In the genomic region with DNA sequence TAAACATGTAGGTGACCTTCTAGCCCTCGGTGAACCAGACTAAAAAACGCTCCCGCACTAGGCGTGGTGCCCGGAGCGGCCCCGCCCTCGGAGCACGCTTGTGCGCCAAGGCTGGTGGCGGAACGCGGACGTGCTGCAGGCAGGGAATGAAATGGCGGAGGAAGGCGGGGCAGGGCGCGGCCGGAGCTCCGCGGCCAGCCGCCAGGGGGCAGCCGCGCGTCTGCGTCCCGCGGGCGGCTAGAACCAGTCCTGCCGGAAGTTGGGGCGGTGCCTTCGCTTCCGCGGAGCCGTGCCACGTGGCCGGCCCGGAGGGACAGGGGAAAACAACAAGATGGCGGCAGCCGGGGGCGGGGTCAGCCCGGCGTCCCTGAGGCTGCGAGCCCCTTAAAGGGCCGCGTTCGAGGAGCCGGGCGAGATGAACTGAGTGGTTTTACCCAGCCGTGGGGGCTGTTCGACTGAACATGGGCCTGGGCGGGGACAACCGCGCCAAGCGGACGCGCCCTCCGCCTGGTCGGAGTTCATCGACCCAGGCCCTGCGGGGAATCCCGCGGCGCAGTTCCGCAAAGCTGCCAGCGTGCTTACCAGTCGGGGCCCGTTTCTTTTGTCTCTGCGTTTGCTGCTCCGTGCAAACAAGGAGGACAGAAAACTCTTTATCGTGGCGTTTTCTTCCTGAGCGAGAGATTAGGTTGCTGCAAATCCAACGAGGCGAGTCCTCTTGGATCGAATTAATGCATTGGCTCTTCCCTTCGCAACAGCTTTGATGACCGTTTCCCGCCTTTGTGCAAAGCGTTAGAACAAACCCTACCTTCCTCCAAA, we compare ENCODE assay signal across 1 cellular context.
TF ChIP-seq lines count a peak whose summit lies in the region.

No MANE protein-coding gene starts in this region.

TF ChIP-seq in WTC11, 78 proteins besides CTCF, POLR2A, EP300 and RAD21 (continued from another document and continues in another):
- TF ChIP-seq, protein P1, sequence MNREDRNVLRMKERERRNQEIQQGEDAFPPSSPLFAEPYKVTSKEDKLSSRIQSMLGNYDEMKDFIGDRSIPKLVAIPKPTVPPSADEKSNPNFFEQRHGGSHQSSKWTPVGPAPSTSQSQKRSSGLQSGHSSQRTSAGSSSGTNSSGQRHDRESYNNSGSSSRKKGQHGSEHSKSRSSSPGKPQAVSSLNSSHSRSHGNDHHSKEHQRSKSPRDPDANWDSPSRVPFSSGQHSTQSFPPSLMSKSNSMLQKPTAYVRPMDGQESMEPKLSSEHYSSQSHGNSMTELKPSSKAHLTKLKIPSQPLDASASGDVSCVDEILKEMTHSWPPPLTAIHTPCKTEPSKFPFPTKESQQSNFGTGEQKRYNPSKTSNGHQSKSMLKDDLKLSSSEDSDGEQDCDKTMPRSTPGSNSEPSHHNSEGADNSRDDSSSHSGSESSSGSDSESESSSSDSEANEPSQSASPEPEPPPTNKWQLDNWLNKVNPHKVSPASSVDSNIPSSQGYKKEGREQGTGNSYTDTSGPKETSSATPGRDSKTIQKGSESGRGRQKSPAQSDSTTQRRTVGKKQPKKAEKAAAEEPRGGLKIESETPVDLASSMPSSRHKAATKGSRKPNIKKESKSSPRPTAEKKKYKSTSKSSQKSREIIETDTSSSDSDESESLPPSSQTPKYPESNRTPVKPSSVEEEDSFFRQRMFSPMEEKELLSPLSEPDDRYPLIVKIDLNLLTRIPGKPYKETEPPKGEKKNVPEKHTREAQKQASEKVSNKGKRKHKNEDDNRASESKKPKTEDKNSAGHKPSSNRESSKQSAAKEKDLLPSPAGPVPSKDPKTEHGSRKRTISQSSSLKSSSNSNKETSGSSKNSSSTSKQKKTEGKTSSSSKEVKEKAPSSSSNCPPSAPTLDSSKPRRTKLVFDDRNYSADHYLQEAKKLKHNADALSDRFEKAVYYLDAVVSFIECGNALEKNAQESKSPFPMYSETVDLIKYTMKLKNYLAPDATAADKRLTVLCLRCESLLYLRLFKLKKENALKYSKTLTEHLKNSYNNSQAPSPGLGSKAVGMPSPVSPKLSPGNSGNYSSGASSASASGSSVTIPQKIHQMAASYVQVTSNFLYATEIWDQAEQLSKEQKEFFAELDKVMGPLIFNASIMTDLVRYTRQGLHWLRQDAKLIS (CRISPR knock-in tag; IDR thresholded peaks at IDR 0.05; ENCODE audit: borderline replicate concordance) = no peak; the same call in 1 of the 2 replicates
- TF ChIP-seq, protein P2, sequence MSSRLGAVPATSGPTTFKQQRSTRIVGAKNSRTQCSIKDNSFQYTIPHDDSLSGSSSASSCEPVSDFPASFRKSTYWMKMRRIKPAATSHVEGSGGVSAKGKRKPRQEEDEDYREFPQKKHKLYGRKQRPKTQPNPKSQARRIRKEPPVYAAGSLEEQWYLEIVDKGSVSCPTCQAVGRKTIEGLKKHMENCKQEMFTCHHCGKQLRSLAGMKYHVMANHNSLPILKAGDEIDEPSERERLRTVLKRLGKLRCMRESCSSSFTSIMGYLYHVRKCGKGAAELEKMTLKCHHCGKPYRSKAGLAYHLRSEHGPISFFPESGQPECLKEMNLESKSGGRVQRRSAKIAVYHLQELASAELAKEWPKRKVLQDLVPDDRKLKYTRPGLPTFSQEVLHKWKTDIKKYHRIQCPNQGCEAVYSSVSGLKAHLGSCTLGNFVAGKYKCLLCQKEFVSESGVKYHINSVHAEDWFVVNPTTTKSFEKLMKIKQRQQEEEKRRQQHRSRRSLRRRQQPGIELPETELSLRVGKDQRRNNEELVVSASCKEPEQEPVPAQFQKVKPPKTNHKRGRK (CRISPR knock-in tag; IDR thresholded peaks at IDR 0.05; ENCODE audit: borderline replicate concordance) = 0 out of 2 replicates have a peak, but pooled peaks have one; percentile 60
- no peak; the same call in 1 of the 2 replicates for TF ChIP-seq CREB1 (CRISPR knock-in tag; IDR thresholded peaks at IDR 0.05)
- 0 out of 2 replicates have a peak, but pooled peaks have one; percentile 21 for TF ChIP-seq ZNF416 (CRISPR knock-in tag; IDR thresholded peaks at IDR 0.05)
- TF ChIP-seq, protein P3, sequence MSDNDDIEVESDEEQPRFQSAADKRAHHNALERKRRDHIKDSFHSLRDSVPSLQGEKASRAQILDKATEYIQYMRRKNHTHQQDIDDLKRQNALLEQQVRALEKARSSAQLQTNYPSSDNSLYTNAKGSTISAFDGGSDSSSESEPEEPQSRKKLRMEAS (CRISPR knock-in tag; IDR thresholded peaks at IDR 0.05) = peak; percentile 99
- no peak for TF ChIP-seq NR3C1 (CRISPR knock-in tag; conservative IDR thresholded peaks at IDR 0.05; ENCODE audit: low read depth)
- TF ChIP-seq TP53 (CRISPR knock-in tag; IDR thresholded peaks at IDR 0.05) = no peak
- TF ChIP-seq TCF7 (CRISPR knock-in tag; IDR thresholded peaks at IDR 0.05; ENCODE audit: low read depth) = 0 out of 2 replicates have a peak, but pooled peaks have one; percentile 54
- no peak for TF ChIP-seq IRF2 (CRISPR knock-in tag; IDR thresholded peaks at IDR 0.05; ENCODE audit: borderline replicate concordance, low read depth)
- no peak for TF ChIP-seq ZNF263 (CRISPR knock-in tag; IDR thresholded peaks at IDR 0.05; ENCODE audit: low read depth)
- TF ChIP-seq, protein P4, sequence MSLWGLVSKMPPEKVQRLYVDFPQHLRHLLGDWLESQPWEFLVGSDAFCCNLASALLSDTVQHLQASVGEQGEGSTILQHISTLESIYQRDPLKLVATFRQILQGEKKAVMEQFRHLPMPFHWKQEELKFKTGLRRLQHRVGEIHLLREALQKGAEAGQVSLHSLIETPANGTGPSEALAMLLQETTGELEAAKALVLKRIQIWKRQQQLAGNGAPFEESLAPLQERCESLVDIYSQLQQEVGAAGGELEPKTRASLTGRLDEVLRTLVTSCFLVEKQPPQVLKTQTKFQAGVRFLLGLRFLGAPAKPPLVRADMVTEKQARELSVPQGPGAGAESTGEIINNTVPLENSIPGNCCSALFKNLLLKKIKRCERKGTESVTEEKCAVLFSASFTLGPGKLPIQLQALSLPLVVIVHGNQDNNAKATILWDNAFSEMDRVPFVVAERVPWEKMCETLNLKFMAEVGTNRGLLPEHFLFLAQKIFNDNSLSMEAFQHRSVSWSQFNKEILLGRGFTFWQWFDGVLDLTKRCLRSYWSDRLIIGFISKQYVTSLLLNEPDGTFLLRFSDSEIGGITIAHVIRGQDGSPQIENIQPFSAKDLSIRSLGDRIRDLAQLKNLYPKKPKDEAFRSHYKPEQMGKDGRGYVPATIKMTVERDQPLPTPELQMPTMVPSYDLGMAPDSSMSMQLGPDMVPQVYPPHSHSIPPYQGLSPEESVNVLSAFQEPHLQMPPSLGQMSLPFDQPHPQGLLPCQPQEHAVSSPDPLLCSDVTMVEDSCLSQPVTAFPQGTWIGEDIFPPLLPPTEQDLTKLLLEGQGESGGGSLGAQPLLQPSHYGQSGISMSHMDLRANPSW (CRISPR knock-in tag; conservative IDR thresholded peaks at IDR 0.05; ENCODE audit: low read depth) = no peak
- no peak for TF ChIP-seq RORB (CRISPR knock-in tag; IDR thresholded peaks at IDR 0.05)
- no peak for TF ChIP-seq ZNF671 (CRISPR knock-in tag; IDR thresholded peaks at IDR 0.05)
- TF ChIP-seq, protein P5, sequence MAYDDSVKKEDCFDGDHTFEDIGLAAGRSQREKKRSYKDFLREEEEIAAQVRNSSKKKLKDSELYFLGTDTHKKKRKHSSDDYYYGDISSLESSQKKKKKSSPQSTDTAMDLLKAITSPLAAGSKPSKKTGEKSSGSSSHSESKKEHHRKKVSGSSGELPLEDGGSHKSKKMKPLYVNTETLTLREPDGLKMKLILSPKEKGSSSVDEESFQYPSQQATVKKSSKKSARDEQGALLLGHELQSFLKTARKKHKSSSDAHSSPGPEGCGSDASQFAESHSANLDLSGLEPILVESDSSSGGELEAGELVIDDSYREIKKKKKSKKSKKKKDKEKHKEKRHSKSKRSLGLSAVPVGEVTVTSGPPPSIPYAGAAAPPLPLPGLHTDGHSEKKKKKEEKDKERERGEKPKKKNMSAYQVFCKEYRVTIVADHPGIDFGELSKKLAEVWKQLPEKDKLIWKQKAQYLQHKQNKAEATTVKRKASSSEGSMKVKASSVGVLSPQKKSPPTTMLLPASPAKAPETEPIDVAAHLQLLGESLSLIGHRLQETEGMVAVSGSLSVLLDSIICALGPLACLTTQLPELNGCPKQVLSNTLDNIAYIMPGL (CRISPR knock-in tag; IDR thresholded peaks at IDR 0.05) = peak; percentile 95
- TF ChIP-seq, protein P6, sequence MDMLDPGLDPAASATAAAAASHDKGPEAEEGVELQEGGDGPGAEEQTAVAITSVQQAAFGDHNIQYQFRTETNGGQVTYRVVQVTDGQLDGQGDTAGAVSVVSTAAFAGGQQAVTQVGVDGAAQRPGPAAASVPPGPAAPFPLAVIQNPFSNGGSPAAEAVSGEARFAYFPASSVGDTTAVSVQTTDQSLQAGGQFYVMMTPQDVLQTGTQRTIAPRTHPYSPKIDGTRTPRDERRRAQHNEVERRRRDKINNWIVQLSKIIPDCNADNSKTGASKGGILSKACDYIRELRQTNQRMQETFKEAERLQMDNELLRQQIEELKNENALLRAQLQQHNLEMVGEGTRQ (CRISPR knock-in tag; IDR thresholded peaks at IDR 0.05) = peak; percentile 94
- no peak for TF ChIP-seq NR2C2 (CRISPR knock-in tag; IDR thresholded peaks at IDR 0.05)
- peak; percentile 95 for TF ChIP-seq FOXP1 (CRISPR knock-in tag; IDR thresholded peaks at IDR 0.05; ENCODE audit: borderline replicate concordance)
- TF ChIP-seq, protein P7, sequence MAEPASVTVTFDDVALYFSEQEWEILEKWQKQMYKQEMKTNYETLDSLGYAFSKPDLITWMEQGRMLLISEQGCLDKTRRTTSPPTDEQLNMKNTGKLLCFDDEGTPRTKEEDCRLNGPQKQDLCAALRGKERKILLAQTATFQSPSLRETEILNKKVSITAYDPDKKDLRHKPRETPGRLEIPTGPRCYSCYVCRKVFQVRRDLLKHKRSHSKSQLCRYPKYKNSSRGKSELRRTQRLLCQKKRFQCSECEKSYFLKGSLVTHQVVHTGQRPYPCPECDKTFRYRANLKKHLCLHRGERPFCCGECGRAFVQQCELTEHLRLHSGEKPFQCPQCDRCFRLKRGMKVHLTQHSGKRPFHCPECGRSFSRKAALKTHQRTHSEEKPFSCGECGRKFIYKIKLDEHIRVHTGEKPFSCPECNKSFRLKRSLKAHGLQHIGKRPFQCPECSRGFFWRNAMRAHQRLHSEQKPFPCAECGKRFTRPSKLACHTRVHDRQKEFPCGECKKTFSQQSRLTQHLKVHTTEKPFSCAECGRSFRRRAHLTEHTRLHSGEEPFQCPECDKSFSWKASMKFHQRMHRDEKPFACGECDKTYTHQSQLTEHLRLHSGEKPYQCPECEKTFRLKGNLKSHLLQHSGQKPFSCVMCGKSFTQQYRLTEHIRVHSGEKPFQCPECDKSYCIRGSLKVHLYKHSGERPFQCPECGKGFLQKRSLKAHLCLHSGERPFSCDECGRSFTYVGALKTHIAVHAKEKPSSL (CRISPR knock-in tag; conservative IDR thresholded peaks at IDR 0.05) = no peak
- TF ChIP-seq, protein P8, sequence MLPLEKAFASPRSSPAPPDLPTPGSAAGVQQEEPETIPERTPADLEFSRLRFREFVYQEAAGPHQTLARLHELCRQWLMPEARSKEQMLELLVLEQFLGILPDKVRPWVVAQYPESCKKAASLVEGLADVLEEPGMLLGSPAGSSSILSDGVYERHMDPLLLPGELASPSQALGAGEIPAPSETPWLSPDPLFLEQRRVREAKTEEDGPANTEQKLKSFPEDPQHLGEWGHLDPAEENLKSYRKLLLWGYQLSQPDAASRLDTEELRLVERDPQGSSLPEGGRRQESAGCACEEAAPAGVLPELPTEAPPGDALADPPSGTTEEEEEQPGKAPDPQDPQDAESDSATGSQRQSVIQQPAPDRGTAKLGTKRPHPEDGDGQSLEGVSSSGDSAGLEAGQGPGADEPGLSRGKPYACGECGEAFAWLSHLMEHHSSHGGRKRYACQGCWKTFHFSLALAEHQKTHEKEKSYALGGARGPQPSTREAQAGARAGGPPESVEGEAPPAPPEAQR (CRISPR knock-in tag; IDR thresholded peaks at IDR 0.05) = no peak
- TF ChIP-seq, protein P9, sequence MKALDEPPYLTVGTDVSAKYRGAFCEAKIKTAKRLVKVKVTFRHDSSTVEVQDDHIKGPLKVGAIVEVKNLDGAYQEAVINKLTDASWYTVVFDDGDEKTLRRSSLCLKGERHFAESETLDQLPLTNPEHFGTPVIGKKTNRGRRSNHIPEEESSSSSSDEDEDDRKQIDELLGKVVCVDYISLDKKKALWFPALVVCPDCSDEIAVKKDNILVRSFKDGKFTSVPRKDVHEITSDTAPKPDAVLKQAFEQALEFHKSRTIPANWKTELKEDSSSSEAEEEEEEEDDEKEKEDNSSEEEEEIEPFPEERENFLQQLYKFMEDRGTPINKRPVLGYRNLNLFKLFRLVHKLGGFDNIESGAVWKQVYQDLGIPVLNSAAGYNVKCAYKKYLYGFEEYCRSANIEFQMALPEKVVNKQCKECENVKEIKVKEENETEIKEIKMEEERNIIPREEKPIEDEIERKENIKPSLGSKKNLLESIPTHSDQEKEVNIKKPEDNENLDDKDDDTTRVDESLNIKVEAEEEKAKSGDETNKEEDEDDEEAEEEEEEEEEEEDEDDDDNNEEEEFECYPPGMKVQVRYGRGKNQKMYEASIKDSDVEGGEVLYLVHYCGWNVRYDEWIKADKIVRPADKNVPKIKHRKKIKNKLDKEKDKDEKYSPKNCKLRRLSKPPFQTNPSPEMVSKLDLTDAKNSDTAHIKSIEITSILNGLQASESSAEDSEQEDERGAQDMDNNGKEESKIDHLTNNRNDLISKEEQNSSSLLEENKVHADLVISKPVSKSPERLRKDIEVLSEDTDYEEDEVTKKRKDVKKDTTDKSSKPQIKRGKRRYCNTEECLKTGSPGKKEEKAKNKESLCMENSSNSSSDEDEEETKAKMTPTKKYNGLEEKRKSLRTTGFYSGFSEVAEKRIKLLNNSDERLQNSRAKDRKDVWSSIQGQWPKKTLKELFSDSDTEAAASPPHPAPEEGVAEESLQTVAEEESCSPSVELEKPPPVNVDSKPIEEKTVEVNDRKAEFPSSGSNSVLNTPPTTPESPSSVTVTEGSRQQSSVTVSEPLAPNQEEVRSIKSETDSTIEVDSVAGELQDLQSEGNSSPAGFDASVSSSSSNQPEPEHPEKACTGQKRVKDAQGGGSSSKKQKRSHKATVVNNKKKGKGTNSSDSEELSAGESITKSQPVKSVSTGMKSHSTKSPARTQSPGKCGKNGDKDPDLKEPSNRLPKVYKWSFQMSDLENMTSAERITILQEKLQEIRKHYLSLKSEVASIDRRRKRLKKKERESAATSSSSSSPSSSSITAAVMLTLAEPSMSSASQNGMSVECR (CRISPR knock-in tag; IDR thresholded peaks at IDR 0.05; ENCODE audit: borderline replicate concordance) = peak; percentile 58; the same call in 1 of the 2 replicates
- no peak; the same call in 1 of the 2 replicates for TF ChIP-seq EMX1 (CRISPR knock-in tag; IDR thresholded peaks at IDR 0.05)
- TF ChIP-seq, protein P10, sequence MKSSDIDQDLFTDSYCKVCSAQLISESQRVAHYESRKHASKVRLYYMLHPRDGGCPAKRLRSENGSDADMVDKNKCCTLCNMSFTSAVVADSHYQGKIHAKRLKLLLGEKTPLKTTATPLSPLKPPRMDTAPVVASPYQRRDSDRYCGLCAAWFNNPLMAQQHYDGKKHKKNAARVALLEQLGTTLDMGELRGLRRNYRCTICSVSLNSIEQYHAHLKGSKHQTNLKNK (CRISPR knock-in tag; IDR thresholded peaks at IDR 0.05) = no peak
- no peak for TF ChIP-seq GRHL2 (CRISPR knock-in tag; IDR thresholded peaks at IDR 0.05; ENCODE audit: insufficient replicate concordance, severe bottlenecking)
- no peak for TF ChIP-seq ZNF423 (CRISPR knock-in tag; IDR thresholded peaks at IDR 0.05)
- TF ChIP-seq, protein P11, sequence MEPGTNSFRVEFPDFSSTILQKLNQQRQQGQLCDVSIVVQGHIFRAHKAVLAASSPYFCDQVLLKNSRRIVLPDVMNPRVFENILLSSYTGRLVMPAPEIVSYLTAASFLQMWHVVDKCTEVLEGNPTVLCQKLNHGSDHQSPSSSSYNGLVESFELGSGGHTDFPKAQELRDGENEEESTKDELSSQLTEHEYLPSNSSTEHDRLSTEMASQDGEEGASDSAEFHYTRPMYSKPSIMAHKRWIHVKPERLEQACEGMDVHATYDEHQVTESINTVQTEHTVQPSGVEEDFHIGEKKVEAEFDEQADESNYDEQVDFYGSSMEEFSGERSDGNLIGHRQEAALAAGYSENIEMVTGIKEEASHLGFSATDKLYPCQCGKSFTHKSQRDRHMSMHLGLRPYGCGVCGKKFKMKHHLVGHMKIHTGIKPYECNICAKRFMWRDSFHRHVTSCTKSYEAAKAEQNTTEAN (CRISPR knock-in tag; IDR thresholded peaks at IDR 0.05) = peak; percentile 95
